Comparison of ENCODE assay signal across 8 cellular contexts in the genomic region with DNA sequence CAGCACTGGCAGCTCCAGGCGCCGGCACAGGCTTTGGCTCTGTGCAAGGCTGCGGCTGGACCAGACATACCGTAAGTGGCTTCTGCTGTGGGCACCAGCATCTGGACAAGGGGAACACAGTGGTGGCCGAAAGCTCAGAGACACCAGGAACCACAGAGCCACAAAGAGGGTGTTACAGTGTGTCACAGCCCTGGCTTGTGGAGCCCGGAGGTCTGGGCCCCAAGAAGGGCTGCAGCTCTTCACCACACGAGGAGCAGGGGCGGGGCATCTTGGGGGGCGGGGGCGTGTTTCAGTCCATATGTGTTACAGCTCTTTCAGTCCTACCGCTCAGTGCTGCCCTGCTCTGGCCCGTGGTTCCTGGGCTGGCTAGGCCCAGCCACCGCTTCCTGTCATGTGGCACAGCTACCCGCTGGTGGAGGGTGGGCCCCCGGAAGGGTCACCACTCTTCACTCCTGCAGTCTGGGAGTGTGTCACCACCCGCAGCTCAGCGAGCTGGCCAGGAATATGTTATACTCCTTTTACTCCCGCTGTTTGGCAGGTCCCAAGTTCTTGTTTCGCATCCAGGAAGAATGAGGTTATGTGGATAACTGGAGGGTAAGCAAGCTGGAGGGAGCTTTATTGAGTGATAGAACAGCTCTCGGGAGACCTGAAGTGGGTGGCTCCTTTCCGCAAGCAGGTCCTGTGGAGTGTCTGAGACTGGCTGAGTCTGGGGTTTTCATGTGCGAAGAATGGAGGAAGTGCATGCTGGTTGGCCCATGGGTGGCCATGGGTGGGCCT. TPM values are rescaled to one million over a fixed set of nuclear protein-coding genes. Genes with fewer than 3 reads are reported as not detected.
DNase-seq lines count a peak whose midpoint lies in the region; ATAC-seq and TF ChIP-seq lines count a peak whose summit lies in the region.

No MANE protein-coding gene starts in this region.

- H3K27me3 Mint-ChIP-seq in activated B cell treated with CpG ODN at 0.5 μM for 24 hours = no peaks in the 10 kb centered on the region
- H3K27me3 Mint-ChIP-seq in endothelial cell (ENCODE audit: unreplicated experiment) = peaks cover 5% of the 10 kb centered on the region

- H3K4me1 ChIP-seq in mucosa of rectum (ENCODE audit: control insufficient read depth in 2 of 2, insufficient read depth in 2 of 2, low read length in 2 of 2) = peaks cover 8 to 9% of the 10 kb centered on the region in 2 donors
- H3K4me1 ChIP-seq in testis = peaks cover 19% of the 10 kb centered on the region

- no peak for TF ChIP-seq POLR2A in testis (IDR thresholded peaks at IDR 0.05)

- H3K27ac ChIP-seq in mucosa of rectum (ENCODE audit: low read depth in 2 of 2, low read length in 2 of 2) (peak overlapping the region; percentile 51 to 75), testis (peak overlapping the region in 1 of 2 donors; percentile 15)

- H3K27me3 ChIP-seq in mucosa of rectum (ENCODE audit: control insufficient read depth in 2 of 2, insufficient read depth in 2 of 2, low read length in 2 of 2) (no peaks in the 10 kb centered on the region), testis (no peaks in the 10 kb centered on the region)

- peak; percentile 87 for DNase-seq in GM03348 (ENCODE audit: low spot score)
- no peak for DNase-seq in activated B cell treated with CpG ODN at 0.5 μM for 24 hours
- DNase-seq in endothelial cell (ENCODE audit: low spot score) = peak; percentile 19
- DNase-seq in testis = peak; percentile 60
- DNase-seq in HEK293T (ENCODE audit: extremely low spot score) = no peak

- H3K9me3 ChIP-seq in mucosa of rectum (ENCODE audit: control insufficient read depth in 2 of 2, low read length in 2 of 2) (no peaks in the 10 kb centered on the region), testis (no peaks in the 10 kb centered on the region)

- H3K27ac Mint-ChIP-seq in activated B cell treated with CpG ODN at 0.5 μM for 24 hours (peak overlapping the region; percentile 79), endothelial cell (ENCODE audit: unreplicated experiment) (no peak overlapping the region)

- POLR2A ChIA-PET in activated B cell treated with CpG ODN at 0.5 μM for 24 hours (lab: Charles Lee) (interaction anchor here (0.6 to 6.2 kb wide), 9 partner anchors 11 to 468 kb away, joined by 3 to 164 read pairs (median 3); partner anchors contain the start of genes MAP7D1, MRPS15, OSCP1 and SH3D21), HEK293T (lab: Yijun Ruan, JAX) (interaction anchor here (0.6 to 7.7 kb wide), 5 partner anchors 11 to 948 kb away, joined by 3 to 147 read pairs (median 6); partner anchors contain the start of genes OSCP1 and STK40)

- H3K4me1 Mint-ChIP-seq in activated B cell treated with CpG ODN at 0.5 μM for 24 hours (peaks cover 38% of the 10 kb centered on the region), endothelial cell (ENCODE audit: unreplicated experiment) (peaks cover 27% of the 10 kb centered on the region)

- CTCF ChIA-PET in activated B cell treated with CpG ODN at 0.5 μM for 24 hours (lab: Charles Lee) (no interaction called here), HEK293T (lab: Yijun Ruan, JAX) (no interaction called here)

- H3K4me3 ChIP-seq in mucosa of rectum (ENCODE audit: low read length in 2 of 2) = peak overlapping the region in 1 of 2 donors; percentile 66
- H3K4me3 ChIP-seq in testis = peak overlapping the region in 1 of 2 donors; percentile 7

- WGBS in testis, 2 donors = 70 to 76% methylated on average over 12 to 22 of the region's 22 CpGs

- intact Hi-C loops in activated B cell treated with CpG ODN at 0.5 μM for 24 hours (cut with micrococcal nuclease) (no loop called here), testis (cut with DNase I; ENCODE audit: low total_unique reads) (no loop called here)

- H3K36me3 Mint-ChIP-seq in activated B cell treated with CpG ODN at 0.5 μM for 24 hours (ENCODE audit: low read depth) = peaks cover 12% of the 10 kb centered on the region
- peaks cover 5% of the 10 kb centered on the region for H3K36me3 Mint-ChIP-seq in endothelial cell (ENCODE audit: low read depth, unreplicated experiment)

- H3K36me3 ChIP-seq in mucosa of rectum (ENCODE audit: control insufficient read depth in 2 of 2, insufficient read depth in 2 of 2, low read length in 2 of 2) (no peaks in the 10 kb centered on the region), testis (ENCODE audit: low read depth, missing control alignments) (no peaks in the 10 kb centered on the region)

- peak overlapping the region; percentile 10 to 41 for H3K9ac ChIP-seq in mucosa of rectum (ENCODE audit: low read depth in 1 of 2, low read length in 2 of 2)

- ATAC-seq in HG03108 (IDR thresholded peaks at IDR 0.05; ENCODE audit: unreplicated experiment) (peak; percentile 64), activated B cell treated with CpG ODN at 0.5 μM for 24 hours (ENCODE audit: low read depth) (peak; percentile 56), HG02938 (IDR thresholded peaks at IDR 0.05; ENCODE audit: unreplicated experiment) (no peak)

- no peaks in the 10 kb centered on the region for H3K9me3 Mint-ChIP-seq in activated B cell treated with CpG ODN at 0.5 μM for 24 hours
- H3K9me3 Mint-ChIP-seq in endothelial cell (ENCODE audit: unreplicated experiment) = no peaks in the 10 kb centered on the region

- H3K4me3 Mint-ChIP-seq in activated B cell treated with CpG ODN at 0.5 μM for 24 hours = peak overlapping the region; percentile 66
- no peak overlapping the region for H3K4me3 Mint-ChIP-seq in endothelial cell (ENCODE audit: unreplicated experiment)

- TF ChIP-seq CTCF in activated B cell treated with CpG ODN at 0.5 μM for 24 hours (IDR thresholded peaks at IDR 0.05) (no peak), endothelial cell (IDR thresholded peaks at IDR 0.05; ENCODE audit: unreplicated experiment) (no peak), testis (IDR thresholded peaks at IDR 0.05) (no peak)

TF ChIP-seq in HEK293T, 16 proteins besides CTCF, POLR2A, EP300 and RAD21:
- TF ChIP-seq CTBP1 (IDR thresholded peaks at IDR 0.05; ENCODE audit: borderline replicate concordance) = no peak
- TF ChIP-seq ARNT (IDR thresholded peaks at IDR 0.05) = no peak
- TF ChIP-seq, protein P1, sequence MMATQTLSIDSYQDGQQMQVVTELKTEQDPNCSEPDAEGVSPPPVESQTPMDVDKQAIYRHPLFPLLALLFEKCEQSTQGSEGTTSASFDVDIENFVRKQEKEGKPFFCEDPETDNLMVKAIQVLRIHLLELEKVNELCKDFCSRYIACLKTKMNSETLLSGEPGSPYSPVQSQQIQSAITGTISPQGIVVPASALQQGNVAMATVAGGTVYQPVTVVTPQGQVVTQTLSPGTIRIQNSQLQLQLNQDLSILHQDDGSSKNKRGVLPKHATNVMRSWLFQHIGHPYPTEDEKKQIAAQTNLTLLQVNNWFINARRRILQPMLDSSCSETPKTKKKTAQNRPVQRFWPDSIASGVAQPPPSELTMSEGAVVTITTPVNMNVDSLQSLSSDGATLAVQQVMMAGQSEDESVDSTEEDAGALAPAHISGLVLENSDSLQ (IDR thresholded peaks at IDR 0.05) = no peak
- TF ChIP-seq TARDBP (IDR thresholded peaks at IDR 0.05) = no peak
- no peak for TF ChIP-seq FOXK2 (IDR thresholded peaks at IDR 0.05)
- TF ChIP-seq LEF1 (IDR thresholded peaks at IDR 0.05; ENCODE audit: borderline replicate concordance) = no peak

RNA-seq across cellular contexts. Expression of gene LSM10, which starts 3.3 kb away (rescaled TPM):
- 59.8 and 62.7 TPM in 2 replicates for total RNA-seq in activated B cell treated with CpG ODN at 0.5 μM for 24 hours
- total RNA-seq in endothelial cell (ENCODE audit: unreplicated experiment) = 22.3 TPM
- total RNA-seq in testis = 100 to 1,000 TPM in 1 of 2 donors, 10 to 100 TPM in 1; 73.6 to 106 TPM
- 69.1 TPM for polyA plus RNA-seq in testis (ENCODE audit: insufficient read depth, low read depth, low replicate concordance)

RNA-seq across cellular contexts. Expression of gene STK40, which starts 15.3 kb away (rescaled TPM):
- 62.7 and 63.7 TPM in 2 replicates for total RNA-seq in activated B cell treated with CpG ODN at 0.5 μM for 24 hours
- 37.3 TPM for total RNA-seq in endothelial cell (ENCODE audit: unreplicated experiment)
- total RNA-seq in testis = 100 to 1,000 TPM; 140 to 159 TPM
- polyA plus RNA-seq in testis (ENCODE audit: insufficient read depth, low read depth, low replicate concordance) = 126 TPM

RNA-seq across cellular contexts. Expression of gene OSCP1, which starts 49.2 kb away (rescaled TPM):
- total RNA-seq in activated B cell treated with CpG ODN at 0.5 μM for 24 hours (1.2 and 1.8 TPM in 2 replicates), endothelial cell (ENCODE audit: unreplicated experiment) (5.1 TPM), testis (10 to 100 TPM; 50.7 to 72.1 TPM)
- polyA plus RNA-seq in testis (ENCODE audit: insufficient read depth, low read depth, low replicate concordance) = 199 TPM

Comparison
In these comparisons a context has a peak if more than half of its experiments do, and no peak if none do; other contexts are left out.
1. DNase-seq: peak in GM03348 (single experiment), endothelial cell (single experiment) and testis (single experiment); none in activated B cell treated with CpG ODN at 0.5 μM for 24 hours (single experiment) and HEK293T (single experiment).